In genomic region chr1:39272027-39272790, GRCh38 we compare ENCODE assay signal across 7 cellular contexts.
A peak's percentile ranks its signal among the peaks of the same experiment; 100 is the strongest.
DNase-seq lines count a peak whose midpoint lies in the region; FAIRE-seq and TF ChIP-seq lines count a peak whose summit lies in the region.

No MANE protein-coding gene starts in this region.

- in situ Hi-C loops in ACHN (cut with HindIII; ENCODE audit: low pct_ligation_motif_present, low pct_unique_long_range_greater_than_20kb, low sequenced_read_pairs): no loop called here

- H3K4me3 ChIP-seq in endodermal cell (ENCODE audit: low read length) (no peak overlapping the region), rectal smooth muscle tissue (ENCODE audit: low read length) (peak overlapping the region; percentile 29)

- WGBS in endodermal cell (ENCODE audit: insufficient coverage in 1 of 2, insufficient read length in 1 of 2), 2 experiments: 70 to 89% methylated on average over 3 of the region's 3 CpGs

- H3K36me3 Mint-ChIP-seq in HFFc6 (ENCODE audit: low read depth) (peaks cover 6% of the 10 kb centered on the region), endodermal cell (ENCODE audit: low read depth) (no peaks in the 10 kb centered on the region)

- FAIRE-seq in GM18507 (lab: Jason Lieb, UNC): peak; percentile 94

- DNase-seq in GM18507 (ENCODE audit: extremely low spot score, insufficient read length, low read depth) (no peak), HFFc6 (no peak), NCI-H748 (lab: John Stamatoyannopoulos, UW; ENCODE audit: unreplicated experiment) (peak; percentile 100), endodermal cell (peak; percentile 58), ACHN (no peak), putamen (ENCODE audit: low spot score) (no peak)

- H3K27ac ChIP-seq in endodermal cell (ENCODE audit: low read depth, low read length): peak overlapping the region; percentile 79
- H3K27ac ChIP-seq in rectal smooth muscle tissue (ENCODE audit: low read depth, low read length): peak overlapping the region; percentile 70

- no peak overlapping the region for H3K9ac ChIP-seq in endodermal cell (ENCODE audit: extremely low read depth, low read length, poor library complexity, severe bottlenecking)
- H3K9ac ChIP-seq in rectal smooth muscle tissue (ENCODE audit: low read length): no peak overlapping the region

- TF ChIP-seq CTCF in HFFc6 (IDR thresholded peaks at IDR 0.05) (no peak), endodermal cell (conservative IDR thresholded peaks at IDR 0.05) (no peak)

- H3K4me3 Mint-ChIP-seq in HFFc6: no peak overlapping the region
- H3K4me3 Mint-ChIP-seq in endodermal cell: no peak overlapping the region

- H3K9me3 Mint-ChIP-seq in HFFc6 (no peaks in the 10 kb centered on the region), endodermal cell (no peaks in the 10 kb centered on the region)

- H3K4me1 Mint-ChIP-seq in HFFc6 (ENCODE audit: low read depth) (peaks cover 55% of the 10 kb centered on the region), endodermal cell (peaks cover 74% of the 10 kb centered on the region)

- no peaks in the 10 kb centered on the region for H3K9me3 ChIP-seq in endodermal cell (ENCODE audit: control insufficient read depth, low read length)

- H3K27ac Mint-ChIP-seq in HFFc6: peak overlapping the region; percentile 32
- H3K27ac Mint-ChIP-seq in endodermal cell: no peak overlapping the region

- H3K4me1 ChIP-seq in endodermal cell (ENCODE audit: control insufficient read depth, insufficient read depth, low read length) (peaks cover 23% of the 10 kb centered on the region), rectal smooth muscle tissue (ENCODE audit: control insufficient read depth, insufficient read depth, low read length) (peaks cover 39% of the 10 kb centered on the region)

- H3K36me3 ChIP-seq in endodermal cell (ENCODE audit: control insufficient read depth, insufficient read depth, low read length) (no peaks in the 10 kb centered on the region), rectal smooth muscle tissue (ENCODE audit: control insufficient read depth, insufficient read depth, low read length) (no peaks in the 10 kb centered on the region)

- H3K27me3 ChIP-seq in endodermal cell (ENCODE audit: control insufficient read depth, insufficient read depth, low read length, poor library complexity, severe bottlenecking) (peaks cover 85% of the 10 kb centered on the region), rectal smooth muscle tissue (ENCODE audit: control insufficient read depth, insufficient read depth, low read length) (no peaks in the 10 kb centered on the region)

- H3K27me3 Mint-ChIP-seq in HFFc6 (ENCODE audit: insufficient read depth) (peaks cover 2% of the 10 kb centered on the region; the same call in 1 of the 2 replicates), endodermal cell (ENCODE audit: insufficient read depth) (peaks cover 72% of the 10 kb centered on the region)

Comparison
In these comparisons a context has a peak if more than half of its experiments do, and no peak if none do; other contexts are left out.
1. DNase-seq: peak in NCI-H748 (single experiment) and endodermal cell (single experiment); none in GM18507 (single experiment), HFFc6 (single experiment), ACHN (single experiment) and putamen (single experiment).